ENCODE assay signal across 21 cellular contexts in genomic region chr13:111881700-111882099, GRCh38.
A peak's percentile ranks its signal among the peaks of the same experiment; 100 is the strongest.
DNase-seq lines count a peak whose midpoint lies in the region; ATAC-seq and TF ChIP-seq lines count a peak whose summit lies in the region.
"Had no signal": no experiment of that assay in that cellular context is flagged by ENCODE, and none has a peak within 500 bp of the region (broad histone marks: within the 10 kb centered on the region; RNA-seq: fewer than 3 reads in every experiment).

No MANE protein-coding gene starts in this region.

- H3K36me3 Mint-ChIP-seq in WTC11: no peaks in the 10 kb centered on the region
- H3K36me3 Mint-ChIP-seq: IgD-negative memory B cell had no signal

- POLR2A ChIA-PET in WTC11 (lab: Charles Lee): interaction anchor here (0.6 kb wide), 1 partner anchor 180 kb away, joined by 4 read pairs; no protein-coding TSS in a partner anchor

- intact Hi-C loops in prostate gland (cut with DNase I): no loop called here

- TF ChIP-seq POLR2A in prostate gland (IDR thresholded peaks at IDR 0.05): no peak

- no peak overlapping the region for H3K4me3 ChIP-seq in prostate gland
- H3K4me3 ChIP-seq: A549, GM23338 had no signal

- H3K27ac ChIP-seq in prostate gland: no peak overlapping the region
- H3K27ac ChIP-seq: 22Rv1, A549, C4-2B had no signal

- ATAC-seq in WTC11 (no peak), HG03457 (IDR thresholded peaks at IDR 0.05; ENCODE audit: unreplicated experiment) (no peak)
- ATAC-seq: A549, GM23338, HCT116, HepG2 had no signal

- H3K9me3 Mint-ChIP-seq in WTC11: peaks cover 4% of the 10 kb centered on the region; the same call in 1 of the 2 replicates
- H3K9me3 Mint-ChIP-seq: CD4-positive, alpha-beta T cell; GM23338 had no signal

- H3K27me3 Mint-ChIP-seq in WTC11 (ENCODE audit: low read depth): peaks cover 4% of the 10 kb centered on the region
- H3K27me3 Mint-ChIP-seq: IgD-negative memory B cell had no signal

- peaks cover 10% of the 10 kb centered on the region for H3K4me1 Mint-ChIP-seq in WTC11
- H3K4me1 Mint-ChIP-seq: IgD-negative memory B cell had no signal

- no peaks in the 10 kb centered on the region for H3K9me3 ChIP-seq in prostate gland
- H3K9me3 ChIP-seq: A549 had no signal

- H3K27ac Mint-ChIP-seq in WTC11: no peak overlapping the region
- H3K27ac Mint-ChIP-seq: CD4-positive, alpha-beta T cell; GM23338; HFFc6; IgD-negative memory B cell had no signal

- CTCF ChIA-PET in WTC11 (lab: Charles Lee): no interaction called here

- H3K36me3 ChIP-seq in prostate gland: no peaks in the 10 kb centered on the region

- 89% methylated on average over 8 of the region's 8 CpGs for WGBS in prostate gland

- H3K27me3 ChIP-seq in prostate gland (replicated peaks; ENCODE audit: insufficient read depth): no peaks in the 10 kb centered on the region

- peak; percentile 13 for DNase-seq in activated CD8-positive, alpha-beta memory T cell treated with anti-CD3 and anti-CD28 coated beads, Interleukin-2, amount 50 U/mL, for 48 hours
- no peak for DNase-seq in activated CD8-positive, alpha-beta memory T cell treated with anti-CD3 and anti-CD28 coated beads for 24 hours
- DNase-seq in islet precursor cell (peak; percentile 35), prostate gland (ENCODE audit: low spot score) (peak; percentile 3), WTC11 (ENCODE audit: low spot score) (no peak)
- no peak for DNase-seq in stimulated activated CD4-positive, alpha-beta T cell treated with anti-CD3 and anti-CD28 coated beads, Interleukin-2, amount 100 ng/mL, for 48 hours
- DNase-seq: AML-193; CD4-positive, alpha-beta T cell; DMS153; DMS79; GDM1; H7; HFFc6 had no signal

- no peak overlapping the region for H3K4me3 Mint-ChIP-seq in WTC11
- H3K4me3 Mint-ChIP-seq: CD4-positive, alpha-beta T cell; GM23338; HFFc6; IgD-negative memory B cell had no signal

- H3K4me1 ChIP-seq in prostate gland (replicated peaks): no peaks in the 10 kb centered on the region
- H3K4me1 ChIP-seq: A549 had no signal

- TF ChIP-seq CTCF in prostate gland (IDR thresholded peaks at IDR 0.05) (no peak), WTC11 (IDR thresholded peaks at IDR 0.05) (no peak)

TF ChIP-seq in WTC11, 78 proteins besides CTCF, POLR2A, EP300 and RAD21:
- TF ChIP-seq OVOL2 (CRISPR knock-in tag; IDR thresholded peaks at IDR 0.05; ENCODE audit: borderline replicate concordance): no peak
- no peak for TF ChIP-seq NR3C1 (CRISPR knock-in tag; conservative IDR thresholded peaks at IDR 0.05; ENCODE audit: low read depth)
- TF ChIP-seq CBFB (CRISPR knock-in tag; IDR thresholded peaks at IDR 0.05; ENCODE audit: low read depth): no peak
- TF ChIP-seq ZNF232 (CRISPR knock-in tag; IDR thresholded peaks at IDR 0.05): no peak
- TF ChIP-seq FOXJ3 (CRISPR knock-in tag; IDR thresholded peaks at IDR 0.05; ENCODE audit: borderline replicate concordance): no peak
- TF ChIP-seq GABPB1 (CRISPR knock-in tag; IDR thresholded peaks at IDR 0.05): no peak
- no peak for TF ChIP-seq NFYB (CRISPR knock-in tag; conservative IDR thresholded peaks at IDR 0.05; ENCODE audit: low read depth)
- no peak for TF ChIP-seq IRF2 (CRISPR knock-in tag; IDR thresholded peaks at IDR 0.05; ENCODE audit: borderline replicate concordance, low read depth)
- TF ChIP-seq SP1 (CRISPR knock-in tag; conservative IDR thresholded peaks at IDR 0.05): no peak
- no peak for TF ChIP-seq TCF7 (CRISPR knock-in tag; IDR thresholded peaks at IDR 0.05; ENCODE audit: low read depth)
- TF ChIP-seq JAZF1 (CRISPR knock-in tag; IDR thresholded peaks at IDR 0.05): no peak
- TF ChIP-seq, protein P1, sequence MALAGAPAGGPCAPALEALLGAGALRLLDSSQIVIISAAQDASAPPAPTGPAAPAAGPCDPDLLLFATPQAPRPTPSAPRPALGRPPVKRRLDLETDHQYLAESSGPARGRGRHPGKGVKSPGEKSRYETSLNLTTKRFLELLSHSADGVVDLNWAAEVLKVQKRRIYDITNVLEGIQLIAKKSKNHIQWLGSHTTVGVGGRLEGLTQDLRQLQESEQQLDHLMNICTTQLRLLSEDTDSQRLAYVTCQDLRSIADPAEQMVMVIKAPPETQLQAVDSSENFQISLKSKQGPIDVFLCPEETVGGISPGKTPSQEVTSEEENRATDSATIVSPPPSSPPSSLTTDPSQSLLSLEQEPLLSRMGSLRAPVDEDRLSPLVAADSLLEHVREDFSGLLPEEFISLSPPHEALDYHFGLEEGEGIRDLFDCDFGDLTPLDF (CRISPR knock-in tag; IDR thresholded peaks at IDR 0.05): no peak
- TF ChIP-seq ZNF317 (CRISPR knock-in tag; IDR thresholded peaks at IDR 0.05; ENCODE audit: borderline replicate concordance, low read depth): no peak
- no peak for TF ChIP-seq GRHL2 (CRISPR knock-in tag; IDR thresholded peaks at IDR 0.05; ENCODE audit: insufficient replicate concordance, severe bottlenecking)
- no peak for TF ChIP-seq ZNF423 (CRISPR knock-in tag; IDR thresholded peaks at IDR 0.05)

Comparison
In these comparisons a context has a peak if more than half of its experiments do, and no peak if none do; other contexts are left out.
1. DNase-seq: peak in activated CD8-positive, alpha-beta memory T cell treated with anti-CD3 and anti-CD28 coated beads, Interleukin-2, amount 50 U/mL, for 48 hours (single experiment), islet precursor cell (single experiment) and prostate gland (single experiment); none in activated CD8-positive, alpha-beta memory T cell treated with anti-CD3 and anti-CD28 coated beads for 24 hours (single experiment), WTC11 (single experiment) and stimulated activated CD4-positive, alpha-beta T cell treated with anti-CD3 and anti-CD28 coated beads, Interleukin-2, amount 100 ng/mL, for 48 hours (0 of 2).